23 cellular contexts compared by ENCODE assay signal in genomic region chr1:174466607-174467006, GRCh38. TPM values are rescaled to one million over a fixed set of nuclear protein-coding genes. Genes with fewer than 3 reads are reported as not detected.
"Had no signal": no experiment of that assay in that cellular context is flagged by ENCODE, and none has a peak within 500 bp of the region (broad histone marks: within the 10 kb centered on the region; RNA-seq: fewer than 3 reads in every experiment).

No MANE protein-coding gene starts in this region.

- H3K4me3 ChIP-seq: cardiac muscle cell had no signal

- DNase-seq: activated B cell treated with CpG ODN at 0.5 μM for 24 hours; activated CD4-positive, alpha-beta memory T cell treated with anti-CD3 and anti-CD28 coated beads for 36 hours; activated CD4-positive, alpha-beta T cell treated with anti-CD3 and anti-CD28 coated beads for 1 hour; activated CD4-positive, alpha-beta T cell treated with anti-CD3 and anti-CD28 coated beads, Interleukin-2, amount 10 ng/mL, durations not matched to agents 24 days and 14 days; activated naive CD8-positive, alpha-beta T cell treated with anti-CD3 and anti-CD28 coated beads, Interleukin-2, amount 50 U/mL, for 24 hours; activated T-cell treated with anti-CD3 and anti-CD28 coated beads for 4 hours; activated T-cell treated with anti-CD3 and anti-CD28 coated beads, Interleukin-2, amount 50 U/mL, for 72 hours; amygdala; MM.1S; NCI-H1105; NCI-H1436; NCI-H1694 treated with DMSO at 0.1 percent for 48 hours; NCI-H2029 treated with DMSO at 0.1 percent for 48 hours; NCI-H345; NCI-H510A; NCI-H526 treated with DMSO at 0.1 percent for 48 hours; NCI-H82; SIG-M5; T-helper 17 cell; T-helper 9 cell had no signal

- ATAC-seq: activated naive CD4-positive, alpha-beta T cell treated with anti-CD3 and anti-CD28 coated beads, Interleukin-2, amount 50 U/mL, for 72 hours; activated naive CD8-positive, alpha-beta T cell treated with anti-CD3 and anti-CD28 coated beads, Interleukin-2, amount 50 U/mL, for 24 hours; activated T-cell treated with anti-CD3 and anti-CD28 coated beads, Interleukin-2, amount 50 U/mL, for 72 hours; T-helper 17 cell had no signal

- H3K27ac ChIP-seq: cardiac muscle cell, KMS-11 had no signal

- H3K4me2 ChIP-seq: KMS-11 had no signal

- H3K36me3 ChIP-seq: cardiac muscle cell had no signal

- H3K27me3 ChIP-seq: cardiac muscle cell had no signal

- H3K9ac ChIP-seq: KMS-11 had no signal

RNA-seq across cellular contexts. Expression of gene GPR52, which starts 18.8 kb away (rescaled TPM):
- polyA plus RNA-seq: cardiac muscle cell had no signal
